ENCODE assay signal across 11 cellular contexts in genomic region chr4:48203819-48204218, GRCh38.
DNase-seq lines count a peak whose midpoint lies in the region; ATAC-seq and TF ChIP-seq lines count a peak whose summit lies in the region.
"Had no signal": no experiment of that assay in that cellular context is flagged by ENCODE, and none has a peak within 500 bp of the region (broad histone marks: within the 10 kb centered on the region; RNA-seq: fewer than 3 reads in every experiment).

No MANE protein-coding gene starts in this region.

- CTCF ChIA-PET in activated B cell treated with CpG ODN at 0.5 μM for 24 hours (lab: Charles Lee), result no interaction called here

- no peaks in the 10 kb centered on the region for H3K9me3 Mint-ChIP-seq in activated B cell treated with CpG ODN at 0.5 μM for 24 hours

- H3K27me3 ChIP-seq in MG63, result no peaks in the 10 kb centered on the region
- H3K27me3 ChIP-seq: gastrocnemius medialis had no signal

- H3K27me3 Mint-ChIP-seq in activated B cell treated with CpG ODN at 0.5 μM for 24 hours, result no peaks in the 10 kb centered on the region

- intact Hi-C loops in activated B cell treated with CpG ODN at 0.5 μM for 24 hours (cut with micrococcal nuclease), result loop anchor here (1.0 kb wide), 2 partner anchors 7 to 8 kb away; no protein-coding TSS in a partner anchor

- H3K4me3 ChIP-seq in MG63, result no peak overlapping the region
- H3K4me3 ChIP-seq: gastrocnemius medialis had no signal

- no peak for TF ChIP-seq CTCF in activated B cell treated with CpG ODN at 0.5 μM for 24 hours (IDR thresholded peaks at IDR 0.05)

- H3K9me3 ChIP-seq in MG63, result no peaks in the 10 kb centered on the region
- H3K9me3 ChIP-seq: gastrocnemius medialis had no signal

- H3K36me3 Mint-ChIP-seq in activated B cell treated with CpG ODN at 0.5 μM for 24 hours (ENCODE audit: low read depth), result peaks cover 1% of the 10 kb centered on the region

- H3K36me3 ChIP-seq in MG63, result no peaks in the 10 kb centered on the region
- H3K36me3 ChIP-seq: gastrocnemius medialis had no signal

- DNase-seq in activated B cell treated with CpG ODN at 0.5 μM for 24 hours (no peak), MG63 (no peak), islet precursor cell (no peak), NOMO-1 (lab: John Stamatoyannopoulos, UW; ENCODE audit: unreplicated experiment in 2 of 2) (no peak)
- no peak for DNase-seq in activated CD4-positive, CD25-positive, alpha-beta regulatory T cell treated with anti-CD3 and anti-CD28 coated beads, Interleukin-2, amount 50 U/mL, for 72 hours
- DNase-seq: gastrocnemius medialis, mesenchymal stem cell, NCI-H774 had no signal

- peaks cover 57% of the 10 kb centered on the region for H3K4me1 Mint-ChIP-seq in activated B cell treated with CpG ODN at 0.5 μM for 24 hours

- peak overlapping the region; percentile 84 for H3K27ac Mint-ChIP-seq in activated B cell treated with CpG ODN at 0.5 μM for 24 hours

- POLR2A ChIA-PET in activated B cell treated with CpG ODN at 0.5 μM for 24 hours (lab: Charles Lee), result interaction anchor here (0.7 to 1.6 kb wide), 2 partner anchors 7 to 10 kb away, joined by 3 to 8 read pairs; no protein-coding TSS in a partner anchor

- peak overlapping the region; percentile 42 for H3K4me3 Mint-ChIP-seq in activated B cell treated with CpG ODN at 0.5 μM for 24 hours

- ATAC-seq in GM18870 (IDR thresholded peaks at IDR 0.05; ENCODE audit: unreplicated experiment), result peak; percentile 36
- ATAC-seq in GM21619 (IDR thresholded peaks at IDR 0.05; ENCODE audit: unreplicated experiment), result peak; percentile 36
- peak; percentile 36 for ATAC-seq in HG03139 (IDR thresholded peaks at IDR 0.05; ENCODE audit: unreplicated experiment)
- peak; percentile 32 for ATAC-seq in activated B cell treated with CpG ODN at 0.5 μM for 24 hours (ENCODE audit: low read depth)
- ATAC-seq: gastrocnemius medialis had no signal
